Comparison of ENCODE assay signal across 15 cellular contexts in genomic region chr3:8152826-8153418, GRCh38.
A peak's percentile ranks its signal among the peaks of the same experiment; 100 is the strongest.
DNase-seq lines count a peak whose midpoint lies in the region; ATAC-seq and TF ChIP-seq lines count a peak whose summit lies in the region.
"Had no signal": no experiment of that assay in that cellular context is flagged by ENCODE, and none has a peak within 500 bp of the region (broad histone marks: within the 10 kb centered on the region; RNA-seq: fewer than 3 reads in every experiment).

No MANE protein-coding gene starts in this region.

- H3K9me2 ChIP-seq in SK-N-SH: no peaks in the 10 kb centered on the region

- H3K4ac ChIP-seq in H9 (ENCODE audit: low read depth, low read length): no peak overlapping the region

- H2BK120ac ChIP-seq in H9 (ENCODE audit: low read depth, low read length, poor library complexity, severe bottlenecking): no peak overlapping the region

- H3K36me3 Mint-ChIP-seq in H9 (ENCODE audit: insufficient read depth in 1 of 3, low read depth in 3 of 3) (no peaks in the 10 kb centered on the region; a peak in 1 of 7 replicates), endothelial cell (ENCODE audit: low read depth, unreplicated experiment) (no peaks in the 10 kb centered on the region)

- H3K9me3 ChIP-seq in H9 (ENCODE audit: control insufficient read depth, low read depth, low read length) (no peaks in the 10 kb centered on the region), smooth muscle cell (replicated peaks; ENCODE audit: low read depth) (no peaks in the 10 kb centered on the region), SK-N-SH (no peaks in the 10 kb centered on the region)

- no peak overlapping the region for H3K18ac ChIP-seq in H9 (ENCODE audit: insufficient read length, low read depth, low read length)

- no peak overlapping the region for H4K8ac ChIP-seq in H9 (replicated peaks; ENCODE audit: insufficient read length, low read depth, low read length)

- no peak overlapping the region for H3T11ph ChIP-seq in H9 (ENCODE audit: low read length)

- TF ChIP-seq EP300 in SK-N-SH (IDR thresholded peaks at IDR 0.05; ENCODE audit: borderline replicate concordance in 1 of 2, low read depth in 1 of 2, low read length in 1 of 2): no peak

- no peak overlapping the region for H2AFZ ChIP-seq in H9 (ENCODE audit: low read length)
- no peak overlapping the region for H2AFZ ChIP-seq in smooth muscle cell (ENCODE audit: low read depth)
- H2AFZ ChIP-seq in SK-N-SH (ENCODE audit: low read depth): no peak overlapping the region

- TF ChIP-seq RAD21 in SK-N-SH (IDR thresholded peaks at IDR 0.05; ENCODE audit: low read length): no peak

- H3K4me2 ChIP-seq in H9 (ENCODE audit: insufficient read depth, insufficient read length, low read length) (no peak overlapping the region), smooth muscle cell (no peak overlapping the region), SK-N-SH (no peak overlapping the region)

- no peak overlapping the region for H3K56ac ChIP-seq in H9 (ENCODE audit: insufficient read length, low read depth, low read length)

- WGBS in H9 (ENCODE audit: extremely low coverage, insufficient read length, low lambda C conversion rate): no CpG with 5 or more reads among the region's 6 CpGs
- WGBS in smooth muscle cell (ENCODE audit: low lambda C conversion rate): 63% methylated on average over 6 of the region's 6 CpGs
- WGBS in SK-N-SH (ENCODE audit: low lambda C conversion rate): 29% methylated on average over 6 of the region's 6 CpGs

- no peak overlapping the region for H4K91ac ChIP-seq in H9 (ENCODE audit: insufficient read length, low read depth, low read length)

- H3K36me3 ChIP-seq in smooth muscle cell (ENCODE audit: low read depth) (no peaks in the 10 kb centered on the region), SK-N-SH (replicated peaks in 1 of 2; ENCODE audit: control insufficient read depth in 1 of 2, insufficient read depth in 2 of 2, low read length in 1 of 2) (no peaks in the 10 kb centered on the region)

- TF ChIP-seq CTCF in H9 (conservative IDR thresholded peaks at IDR 0.05) (peak; percentile 33; the same call in 2 of the 3 replicates), endothelial cell (IDR thresholded peaks at IDR 0.05; ENCODE audit: unreplicated experiment) (no peak), smooth muscle cell (IDR thresholded peaks at IDR 0.05; ENCODE audit: borderline replicate concordance, insufficient read depth, poor library complexity, severe bottlenecking) (peak; percentile 9), SK-N-SH (IDR thresholded peaks at IDR 0.05) (no peak)

- H3K27ac ChIP-seq in H9 (ENCODE audit: insufficient read length, low read depth, low read length) (no peak overlapping the region), smooth muscle cell (ENCODE audit: low read depth) (no peak overlapping the region), SK-N-SH (ENCODE audit: low read depth in 2 of 2, low read length in 1 of 2) (no peak overlapping the region)

- CTCF ChIA-PET in SK-N-SH (lab: Yijun Ruan, JAX): interaction anchor here (1.1 to 1.7 kb wide), 2 partner anchors 10 to 264 kb away, joined by 3 to 5 read pairs; no protein-coding TSS in a partner anchor

- no peak overlapping the region for H2BK12ac ChIP-seq in H9 (ENCODE audit: insufficient read length, low read depth, low read length)

- DNase-seq in H9: no peak
- DNase-seq in endothelial cell (ENCODE audit: low spot score): peak; percentile 6
- DNase-seq in left kidney (ENCODE audit: low read depth, low spot score): peak; percentile 11
- no peak for DNase-seq in smooth muscle cell (lab: John Stamatoyannopoulos, UW; ENCODE audit: unreplicated experiment)
- DNase-seq in Right ventricle myocardium superior: no peak
- no peak for DNase-seq in SK-N-SH
- DNase-seq: DMS153, EL, NCI-H1417 treated with DMSO at 0.1 percent for 48 hours, NCI-H2029 treated with DMSO at 0.1 percent for 48 hours, NCI-H2227 treated with DMSO at 0.1 percent for 48 hours, NCI-H69, PC-3 had no signal

- H2BK5ac ChIP-seq in H9 (ENCODE audit: insufficient read length, low read length): no peak overlapping the region

- H3K4me1 ChIP-seq in H9 (ENCODE audit: insufficient read depth, low read length) (no peaks in the 10 kb centered on the region), smooth muscle cell (ENCODE audit: low read depth) (no peaks in the 10 kb centered on the region), SK-N-SH (ENCODE audit: control insufficient read depth in 1 of 2, insufficient read depth in 2 of 2, low read depth in 1 of 2, low read length in 1 of 2) (peaks cover 0 to 7% of the 10 kb centered on the region in 2 experiments; a peak in 2 of 4 replicates)

- POLR2A ChIA-PET in SK-N-SH (lab: Yijun Ruan, JAX): no interaction called here

- ATAC-seq in Right ventricle myocardium superior (ENCODE audit: poor library complexity) (no peak), GM21390 (IDR thresholded peaks at IDR 0.05; ENCODE audit: unreplicated experiment) (no peak)
- ATAC-seq: PC-3, SK-N-SH treated with all-trans-retinoic acid at 6 μM for 48 hours had no signal

- H3K79me1 ChIP-seq in H9 (ENCODE audit: insufficient read depth, low read depth, low read length, poor library complexity, severe bottlenecking): no peaks in the 10 kb centered on the region

- no peaks in the 10 kb centered on the region for H3K79me2 ChIP-seq in H9 (ENCODE audit: insufficient read depth, low read length)
- no peaks in the 10 kb centered on the region for H3K79me2 ChIP-seq in smooth muscle cell (ENCODE audit: low read depth)
- H3K79me2 ChIP-seq in SK-N-SH (ENCODE audit: insufficient read depth): no peaks in the 10 kb centered on the region

- no peaks in the 10 kb centered on the region for H3F3A ChIP-seq in smooth muscle cell (ENCODE audit: low read depth)
- no peaks in the 10 kb centered on the region for H3F3A ChIP-seq in SK-N-SH (replicated peaks; ENCODE audit: insufficient read depth)

- H3K14ac ChIP-seq in H9 (ENCODE audit: insufficient read depth, low read length): no peak overlapping the region

- H3K4me3 Mint-ChIP-seq in H9: no peak overlapping the region
- H3K4me3 Mint-ChIP-seq in endothelial cell (ENCODE audit: unreplicated experiment): no peak overlapping the region

- H2BK20ac ChIP-seq in H9 (ENCODE audit: low read depth, low read length, poor library complexity, severe bottlenecking): no peak overlapping the region

- intact Hi-C loops in Right ventricle myocardium superior (cut with DNase I): no loop called here

- H3K27me3 ChIP-seq in H9 (ENCODE audit: insufficient read depth, low read length): no peaks in the 10 kb centered on the region
- no peaks in the 10 kb centered on the region for H3K27me3 ChIP-seq in smooth muscle cell (ENCODE audit: low read depth)
- H3K27me3 ChIP-seq in SK-N-SH (ENCODE audit: insufficient read depth): no peaks in the 10 kb centered on the region

- H3K27me3 Mint-ChIP-seq in H9 (ENCODE audit: low read depth) (no peaks in the 10 kb centered on the region), endothelial cell (ENCODE audit: unreplicated experiment) (no peaks in the 10 kb centered on the region)

- H3K9ac ChIP-seq in H9 (ENCODE audit: extremely low read depth, insufficient read length, low read length): no peak overlapping the region
- no peak overlapping the region for H3K9ac ChIP-seq in smooth muscle cell (ENCODE audit: low read depth)
- no peak overlapping the region for H3K9ac ChIP-seq in SK-N-SH

- no peak overlapping the region for H2BK15ac ChIP-seq in H9 (ENCODE audit: low read depth, low read length)

- no peak overlapping the region for H4K5ac ChIP-seq in H9 (ENCODE audit: insufficient read length, low read depth, low read length)

- no peak overlapping the region for H2AK5ac ChIP-seq in H9 (ENCODE audit: insufficient read length, low read length)

- no peak overlapping the region for H3K23ac ChIP-seq in H9 (ENCODE audit: insufficient read length, low read depth, low read length)

- H4K20me1 ChIP-seq in H9 (ENCODE audit: control insufficient read depth, insufficient read depth, insufficient read length) (no peaks in the 10 kb centered on the region), smooth muscle cell (ENCODE audit: low read depth) (no peaks in the 10 kb centered on the region), SK-N-SH (ENCODE audit: insufficient read depth) (no peaks in the 10 kb centered on the region)

- no peaks in the 10 kb centered on the region for H3K23me2 ChIP-seq in H9 (ENCODE audit: insufficient read length, low read depth, low read length, poor library complexity, severe bottlenecking)

- H3K27ac Mint-ChIP-seq in H9 (peak overlapping the region in 2 of 3 experiments; percentile 7 to 32; a peak in 1 of 7 replicates), endothelial cell (ENCODE audit: unreplicated experiment) (no peak overlapping the region)

- H3K4me1 Mint-ChIP-seq in H9: no peaks in the 10 kb centered on the region
- H3K4me1 Mint-ChIP-seq in endothelial cell (ENCODE audit: unreplicated experiment): no peaks in the 10 kb centered on the region

- H3K9me3 Mint-ChIP-seq in H9 (no peaks in the 10 kb centered on the region), endothelial cell (ENCODE audit: unreplicated experiment) (no peaks in the 10 kb centered on the region)

- H3K4me3 ChIP-seq in smooth muscle cell (no peak overlapping the region), SK-N-SH (ENCODE audit: low read depth in 2 of 2, low read length in 1 of 2) (no peak overlapping the region)

TF ChIP-seq in SK-N-SH, 30 proteins besides CTCF, POLR2A, EP300 and RAD21:
- no peak for TF ChIP-seq MXI1 (IDR thresholded peaks at IDR 0.05; ENCODE audit: low read depth, low read length)
- no peak for TF ChIP-seq RXRA (IDR thresholded peaks at IDR 0.05; ENCODE audit: borderline replicate concordance, low read depth)
- TF ChIP-seq EZH2phosphoT487 (IDR thresholded peaks at IDR 0.05; ENCODE audit: borderline replicate concordance, low read depth): no peak
- no peak for TF ChIP-seq PBX3 (IDR thresholded peaks at IDR 0.05)
- TF ChIP-seq MAX (IDR thresholded peaks at IDR 0.05; ENCODE audit: low read depth): no peak
- TF ChIP-seq RFX5 (IDR thresholded peaks at IDR 0.05; ENCODE audit: low read length): no peak
- no peak for TF ChIP-seq TAF1 (IDR thresholded peaks at IDR 0.05; ENCODE audit: borderline replicate concordance, low read depth, low read length)

Comparison
In these comparisons a context has a peak if more than half of its experiments do, and no peak if none do; other contexts are left out.
1. DNase-seq: peak in endothelial cell (single experiment) and left kidney (single experiment); none in H9 (single experiment), smooth muscle cell (single experiment), Right ventricle myocardium superior (single experiment) and SK-N-SH (single experiment).
2. CTCF ChIP-seq: peak in H9 (single experiment) and smooth muscle cell (single experiment); none in endothelial cell (single experiment) and SK-N-SH (single experiment).